ENCODE assay signal across 1 cellular context in the genomic region with DNA sequence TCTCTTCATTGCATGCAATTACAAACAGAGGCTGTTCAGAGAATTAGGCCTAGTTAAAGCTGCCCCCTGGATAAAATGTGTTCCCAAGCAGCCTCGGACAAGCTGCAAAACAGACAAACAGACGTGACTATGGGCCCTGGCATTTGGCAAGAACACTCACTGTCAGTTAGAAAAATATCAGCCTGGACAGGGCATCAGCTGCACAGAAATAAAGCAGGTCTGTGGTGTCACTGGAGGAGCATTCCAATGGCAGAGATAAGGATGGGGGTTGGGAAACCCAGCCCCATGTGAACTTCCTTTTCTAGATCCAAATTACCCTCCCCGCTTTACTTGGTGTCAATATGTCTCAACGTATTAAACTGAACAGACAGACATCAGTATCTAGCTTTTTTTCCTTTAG.
TF ChIP-seq lines count a peak whose summit lies in the region.

No MANE protein-coding gene starts in this region.

TF ChIP-seq in IMR-90, 13 proteins besides CTCF, POLR2A, EP300 and RAD21:
- no peak for TF ChIP-seq MAFK (IDR thresholded peaks at IDR 0.05; ENCODE audit: low read depth, low read length)
- TF ChIP-seq SMC3 (IDR thresholded peaks at IDR 0.05; ENCODE audit: low read depth, low read length) = no peak
- TF ChIP-seq CHD1 (IDR thresholded peaks at IDR 0.05; ENCODE audit: low read depth, low read length) = no peak
- TF ChIP-seq CEBPB (IDR thresholded peaks at IDR 0.05; ENCODE audit: low read depth, low read length) = no peak
- no peak for TF ChIP-seq RFX5 (IDR thresholded peaks at IDR 0.05; ENCODE audit: low read depth, low read length)
- no peak for TF ChIP-seq MXI1 (IDR thresholded peaks at IDR 0.05; ENCODE audit: borderline replicate concordance, low read depth, low read length)
- TF ChIP-seq, protein P1, sequence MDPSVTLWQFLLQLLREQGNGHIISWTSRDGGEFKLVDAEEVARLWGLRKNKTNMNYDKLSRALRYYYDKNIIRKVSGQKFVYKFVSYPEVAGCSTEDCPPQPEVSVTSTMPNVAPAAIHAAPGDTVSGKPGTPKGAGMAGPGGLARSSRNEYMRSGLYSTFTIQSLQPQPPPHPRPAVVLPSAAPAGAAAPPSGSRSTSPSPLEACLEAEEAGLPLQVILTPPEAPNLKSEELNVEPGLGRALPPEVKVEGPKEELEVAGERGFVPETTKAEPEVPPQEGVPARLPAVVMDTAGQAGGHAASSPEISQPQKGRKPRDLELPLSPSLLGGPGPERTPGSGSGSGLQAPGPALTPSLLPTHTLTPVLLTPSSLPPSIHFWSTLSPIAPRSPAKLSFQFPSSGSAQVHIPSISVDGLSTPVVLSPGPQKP (IDR thresholded peaks at IDR 0.05; ENCODE audit: borderline replicate concordance, low read depth, low read length) = no peak
- no peak for TF ChIP-seq RCOR1 (IDR thresholded peaks at IDR 0.05; ENCODE audit: insufficient replicate concordance, low read length)
- no peak for TF ChIP-seq NFE2L2 (IDR thresholded peaks at IDR 0.05; ENCODE audit: low read depth, low read length)
- no peak for TF ChIP-seq MAZ (IDR thresholded peaks at IDR 0.05; ENCODE audit: borderline replicate concordance, low read depth, low read length)
- TF ChIP-seq BHLHE40 (IDR thresholded peaks at IDR 0.05; ENCODE audit: low read depth, low read length) = no peak
- TF ChIP-seq FOS (IDR thresholded peaks at IDR 0.05; ENCODE audit: low read depth, low read length) = no peak
